8 cellular contexts compared by ENCODE assay signal in genomic region chr16:29925805-29926674, GRCh38. TPM values are rescaled to one million over a fixed set of nuclear protein-coding genes. Genes with fewer than 3 reads are reported as not detected.
DNase-seq lines count a peak whose midpoint lies in the region; ATAC-seq and TF ChIP-seq lines count a peak whose summit lies in the region.

TSS of gene KCTD13 (minus strand) at chr16:29926226. CDS start at chr16:29926033, 193 bp downstream.

- H3K27ac Mint-ChIP-seq in T-helper 2 cell treated with Interferon-gamma antibody and Interleukin-4, amounts not matched to agents 5 μg/mL and 100 μg/mL, for 36 hours = peak within 1 kb of the TSS; percentile 94

- H3K9me3 Mint-ChIP-seq in T-helper 2 cell treated with Interferon-gamma antibody and Interleukin-4, amounts not matched to agents 5 μg/mL and 100 μg/mL, for 36 hours = no peaks in the 10 kb centered on the region

- no peak for TF ChIP-seq CTCF in ascending aorta (IDR thresholded peaks at IDR 0.05)

- intact Hi-C loops in ascending aorta (cut with DNase I) = loop anchor here (1.0 to 5.0 kb wide), 7 partner anchors 26 to 451 kb away; partner anchors contain the start of genes ASPHD1, CDIPT, MAZ and TAOK2

- H3K4me3 ChIP-seq in ascending aorta = peak within 1 kb of the TSS; percentile 91 to 96

- peaks cover 11 to 17% of the 10 kb centered on the region in 2 donors for H3K4me1 ChIP-seq in ascending aorta

- peak; percentile 49 for DNase-seq in NCI-H1694 treated with DMSO at 0.1 percent for 48 hours (lab: John Stamatoyannopoulos, UW)
- DNase-seq in T-helper 2 cell treated with Interferon-gamma antibody and Interleukin-4, amounts not matched to agents 5 μg/mL and 100 μg/mL, for 36 hours (ENCODE audit: low spot score) = peak; percentile 94
- peak; percentile 40 to 94 for DNase-seq in ascending aorta (ENCODE audit: low spot score in 2 of 2)
- DNase-seq in hepatic stellate cell (ENCODE audit: low spot score) = peak; percentile 98
- DNase-seq in retina = peak; percentile 100

- H3K36me3 ChIP-seq in ascending aorta = peaks cover 14% of the 10 kb centered on the region in 2 donors

- H3K4me3 Mint-ChIP-seq in T-helper 2 cell treated with Interferon-gamma antibody and Interleukin-4, amounts not matched to agents 5 μg/mL and 100 μg/mL, for 36 hours = peak within 1 kb of the TSS; percentile 94

- H3K27me3 ChIP-seq in ascending aorta = no peaks in the 10 kb centered on the region

- peak within 1 kb of the TSS; percentile 75 to 80 for H3K27ac ChIP-seq in ascending aorta

- peaks cover 19% of the 10 kb centered on the region for H3K36me3 Mint-ChIP-seq in T-helper 2 cell treated with Interferon-gamma antibody and Interleukin-4, amounts not matched to agents 5 μg/mL and 100 μg/mL, for 36 hours (ENCODE audit: low read depth)

- peaks cover 31% of the 10 kb centered on the region for H3K4me1 Mint-ChIP-seq in T-helper 2 cell treated with Interferon-gamma antibody and Interleukin-4, amounts not matched to agents 5 μg/mL and 100 μg/mL, for 36 hours (ENCODE audit: low read depth)

- no peaks in the 10 kb centered on the region for H3K27me3 Mint-ChIP-seq in T-helper 2 cell treated with Interferon-gamma antibody and Interleukin-4, amounts not matched to agents 5 μg/mL and 100 μg/mL, for 36 hours (ENCODE audit: low read depth)

- H3K9me3 ChIP-seq in ascending aorta = no peaks in the 10 kb centered on the region

- ATAC-seq in GM18498 (IDR thresholded peaks at IDR 0.05; ENCODE audit: unreplicated experiment) = peak; percentile 87
- peak; percentile 78 for ATAC-seq in HG02884 (IDR thresholded peaks at IDR 0.05; ENCODE audit: unreplicated experiment)
- no peak for ATAC-seq in GM18870 (IDR thresholded peaks at IDR 0.05; ENCODE audit: unreplicated experiment)

RNA-seq across cellular contexts. Expression of gene KCTD13, which starts in this region (rescaled TPM):
- 302 TPM for total RNA-seq in ascending aorta

Comparison
In these comparisons a context has a peak if more than half of its experiments do, and no peak if none do; other contexts are left out.
1. DNase-seq: peak in every context shown above with its lines; median percentile 100 in retina; 98 in hepatic stellate cell; 94 in T-helper 2 cell treated with Interferon-gamma antibody and Interleukin-4, amounts not matched to agents 5 μg/mL and 100 μg/mL, for 36 hours; 67 in ascending aorta; 49 in NCI-H1694 treated with DMSO at 0.1 percent for 48 hours.